In the genomic region with DNA sequence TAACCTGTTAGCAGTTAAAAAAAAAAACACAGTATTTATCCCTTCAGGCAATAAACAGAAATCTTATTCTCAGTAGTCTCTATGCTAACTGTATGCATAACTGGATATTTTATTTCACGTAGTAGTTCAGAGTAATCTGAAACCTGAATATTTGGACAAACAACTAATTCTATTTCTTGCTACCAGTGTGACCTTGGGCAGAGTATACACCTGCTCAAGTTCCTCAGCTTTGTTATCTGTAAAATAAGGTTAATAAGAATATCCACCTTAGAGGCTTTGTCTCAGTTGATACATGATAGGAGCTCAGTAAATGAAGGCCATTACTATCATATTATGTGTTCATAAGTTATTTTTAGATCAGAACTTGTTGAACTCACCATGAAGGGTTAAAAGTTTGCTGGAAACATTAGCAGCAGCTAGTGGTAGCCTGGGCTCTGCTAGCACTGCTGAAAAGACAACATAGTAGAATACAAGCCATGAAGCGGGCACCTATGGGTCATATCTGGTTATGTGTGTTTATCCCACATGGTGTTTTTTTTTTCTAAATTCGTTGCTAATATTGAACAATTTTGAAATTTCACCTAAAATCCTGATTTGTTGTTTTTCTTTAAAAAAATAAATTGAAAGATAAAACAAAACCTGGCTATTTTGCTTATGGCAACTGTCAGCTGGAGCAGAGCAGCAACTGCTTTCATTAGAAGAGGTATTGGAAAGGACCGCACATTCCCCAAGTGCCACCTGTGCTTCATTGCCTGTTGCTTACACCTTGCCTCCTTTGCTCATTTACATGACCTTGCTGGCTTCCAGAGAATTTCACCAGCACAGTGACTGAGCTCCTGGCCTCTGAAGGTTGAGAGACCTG, we compare ENCODE assay signal across 29 cellular contexts.
"Had no signal": no experiment of that assay in that cellular context is flagged by ENCODE, and none has a peak within 500 bp of the region (broad histone marks: within the 10 kb centered on the region; RNA-seq: fewer than 3 reads in every experiment).

No MANE protein-coding gene starts in this region.

- H3K27ac ChIP-seq: ascending aorta, breast epithelium, colonic mucosa, dorsolateral prefrontal cortex, neutrophil, parathyroid adenoma, sigmoid colon, vagina had no signal

- H2AFZ ChIP-seq: parathyroid adenoma had no signal

- H3K4me3 ChIP-seq: adrenal gland, ascending aorta, breast epithelium, colonic mucosa, dorsolateral prefrontal cortex, sigmoid colon, thoracic aorta, vagina had no signal

- H3K27me3 ChIP-seq: adrenal gland, ascending aorta, breast epithelium, colonic mucosa, dorsolateral prefrontal cortex, neutrophil, sigmoid colon, vagina had no signal

- H3K9me3 ChIP-seq: ascending aorta, breast epithelium, colonic mucosa, neutrophil, sigmoid colon, thoracic aorta, vagina had no signal

- H3K9me3 Mint-ChIP-seq: activated B cell treated with CpG ODN at 0.5 μM for 24 hours; activated T-cell treated with anti-CD3 and anti-CD28 coated beads, Interleukin-2, amount 50 U/mL, for 4 hours; activated T-helper 2 cell treated with anti-CD3 and anti-CD28 coated beads, Interferon-gamma antibody, Interleukin-2, Interleukin-4, amounts not matched to agents 10 μg/mL and 5 μg/mL and 100 μg/mL, durations not matched to agents 14 hours and 24 hours and 36 hours; effector memory CD8-positive, alpha-beta T cell; natural killer cell treated with Interleukin-12 subunit alpha and Interleukin-12 subunit beta and Interleukin-15 and Interleukin-18, amount 100 ng/mL, for 72 hours; type B pancreatic cell had no signal

- H3K36me3 Mint-ChIP-seq: activated naive CD8-positive, alpha-beta T cell; natural killer cell treated with Interleukin-12 subunit alpha and Interleukin-12 subunit beta and Interleukin-15 and Interleukin-18, amount 100 ng/mL, for 72 hours; type B pancreatic cell had no signal

- H3K4me3 Mint-ChIP-seq: activated B cell treated with CpG ODN at 0.5 μM for 24 hours; activated CD4-positive, alpha-beta T cell treated with anti-CD3 and anti-CD28 coated beads for 36 hours; activated naive CD8-positive, alpha-beta T cell; activated T-cell treated with anti-CD3 and anti-CD28 coated beads, Interleukin-2, amount 50 U/mL, for 4 hours; effector memory CD8-positive, alpha-beta T cell; natural killer cell treated with Interleukin-12 subunit alpha and Interleukin-12 subunit beta and Interleukin-15 and Interleukin-18, amount 100 ng/mL, for 72 hours; type B pancreatic cell had no signal

- H3K27ac Mint-ChIP-seq: activated B cell treated with CpG ODN at 0.5 μM for 24 hours; activated CD4-positive, alpha-beta T cell treated with anti-CD3 and anti-CD28 coated beads for 36 hours; activated naive CD8-positive, alpha-beta T cell; activated T-helper 2 cell treated with anti-CD3 and anti-CD28 coated beads, Interferon-gamma antibody, Interleukin-2, Interleukin-4, amounts not matched to agents 10 μg/mL and 5 μg/mL and 100 μg/mL, durations not matched to agents 14 hours and 24 hours and 36 hours; effector memory CD8-positive, alpha-beta T cell; natural killer cell treated with Interleukin-12 subunit alpha and Interleukin-12 subunit beta and Interleukin-15 and Interleukin-18, amount 100 ng/mL, for 72 hours; type B pancreatic cell had no signal

- H3K4me1 Mint-ChIP-seq: activated B cell treated with CpG ODN at 0.5 μM for 24 hours; activated CD4-positive, alpha-beta T cell treated with anti-CD3 and anti-CD28 coated beads for 36 hours had no signal

- H3K36me3 ChIP-seq: adrenal gland, ascending aorta, breast epithelium, colonic mucosa, neutrophil, sigmoid colon, vagina had no signal

- ATAC-seq: activated CD4-positive, alpha-beta T cell treated with anti-CD3 and anti-CD28 coated beads for 36 hours; activated T-cell treated with anti-CD3 and anti-CD28 coated beads, Interleukin-2, amount 50 U/mL, for 4 hours; effector memory CD8-positive, alpha-beta T cell; esophagus mucosa; natural killer cell treated with Interleukin-12 subunit alpha and Interleukin-12 subunit beta and Interleukin-15 and Interleukin-18, amount 100 ng/mL, for 72 hours had no signal

- H3K79me2 ChIP-seq: parathyroid adenoma had no signal

- DNase-seq: activated B cell treated with CpG ODN at 0.5 μM for 24 hours; activated CD4-positive, alpha-beta T cell treated with anti-CD3 and anti-CD28 coated beads for 36 hours; activated CD4-positive, alpha-beta T cell treated with anti-CD3 and anti-CD28 coated beads, Interleukin-2, amount 50 U/mL, for 48 hours; activated CD8-positive, alpha-beta memory T cell treated with anti-CD3 and anti-CD28 coated beads, Interleukin-2, amount 50 U/mL, for 48 hours; activated naive CD4-positive, alpha-beta T cell; activated T-cell treated with anti-CD3 and anti-CD28 coated beads, Interleukin-2, amount 50 U/mL, for 4 hours; adrenal gland; colonic mucosa; dorsolateral prefrontal cortex; effector memory CD8-positive, alpha-beta T cell; head of caudate nucleus; midbrain; sigmoid colon; stimulated activated CD4-positive, alpha-beta T cell treated with anti-CD3 and anti-CD28 coated beads, Interleukin-2, amount 100 ng/mL, for 48 hours; stimulated activated naive CD4-positive, alpha-beta T cell treated with Interleukin-2 at 50 U/mL for 16 hours; T1000 had no signal

- H3K4me1 ChIP-seq: breast epithelium, colonic mucosa had no signal

- H3K27me3 Mint-ChIP-seq: activated B cell treated with CpG ODN at 0.5 μM for 24 hours; activated CD4-positive, alpha-beta T cell treated with anti-CD3 and anti-CD28 coated beads for 36 hours; activated naive CD8-positive, alpha-beta T cell; effector memory CD8-positive, alpha-beta T cell; natural killer cell treated with Interleukin-12 subunit alpha and Interleukin-12 subunit beta and Interleukin-15 and Interleukin-18, amount 100 ng/mL, for 72 hours; type B pancreatic cell had no signal

- FAIRE-seq: endothelial cell of umbilical vein, frontal cortex had no signal

- H3K9ac ChIP-seq: parathyroid adenoma had no signal
